In the genomic region with DNA sequence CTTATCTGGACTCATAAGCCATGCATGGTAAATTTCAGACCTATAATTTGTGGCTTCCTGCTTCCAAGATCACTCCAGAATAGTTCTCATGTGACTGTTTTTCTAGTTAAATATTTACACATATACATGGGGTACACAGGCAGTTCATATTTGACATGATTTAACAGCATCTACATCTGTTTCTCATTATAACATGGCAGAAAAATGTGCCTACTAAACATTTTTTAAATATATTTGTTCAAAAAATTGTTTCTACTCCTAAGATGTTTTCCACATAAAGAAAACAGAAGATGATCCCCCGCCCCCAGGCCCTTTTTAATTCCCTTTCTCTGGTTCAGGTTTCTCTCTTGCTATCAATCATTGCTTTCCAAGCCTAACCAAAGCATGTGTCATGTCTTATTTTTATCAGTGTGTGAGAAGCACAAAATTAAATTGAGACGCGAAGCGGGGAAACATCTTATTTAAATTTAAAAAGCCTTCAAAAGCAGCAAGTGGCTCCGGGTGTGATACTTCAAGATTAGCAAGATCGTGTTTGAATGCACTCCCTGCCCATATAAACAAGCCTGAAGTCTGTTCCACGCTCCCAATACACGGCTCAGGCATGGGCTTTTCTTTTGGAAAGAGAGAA, we compare ENCODE assay signal across 1 cellular context.
TF ChIP-seq lines count a peak whose summit lies in the region.

No MANE protein-coding gene starts in this region.

TF ChIP-seq in K562, 482 proteins besides CTCF, POLR2A, EP300 and RAD21 (continued from another document):
- TF ChIP-seq, protein P1, sequence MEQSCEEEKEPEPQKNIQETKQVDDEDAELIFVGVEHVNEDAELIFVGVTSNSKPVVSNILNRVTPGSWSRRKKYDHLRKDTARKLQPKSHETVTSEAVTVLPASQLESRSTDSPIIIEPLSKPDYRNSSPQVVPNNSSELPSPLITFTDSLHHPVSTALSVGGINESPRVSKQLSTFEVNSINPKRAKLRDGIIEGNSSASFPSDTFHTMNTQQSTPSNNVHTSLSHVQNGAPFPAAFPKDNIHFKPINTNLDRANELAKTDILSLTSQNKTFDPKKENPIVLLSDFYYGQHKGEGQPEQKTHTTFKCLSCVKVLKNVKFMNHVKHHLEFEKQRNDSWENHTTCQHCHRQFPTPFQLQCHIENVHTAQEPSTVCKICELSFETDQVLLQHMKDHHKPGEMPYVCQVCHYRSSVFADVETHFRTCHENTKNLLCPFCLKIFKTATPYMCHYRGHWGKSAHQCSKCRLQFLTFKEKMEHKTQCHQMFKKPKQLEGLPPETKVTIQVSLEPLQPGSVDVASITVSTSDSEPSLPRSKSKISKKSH (CRISPR knock-in tag; IDR thresholded peaks at IDR 0.05), result no peak
- TF ChIP-seq SRF (CRISPR knock-in tag; IDR thresholded peaks at IDR 0.05), result no peak
TF ChIP-seq in K562: peak in this region for 3.
